11 cellular contexts compared by ENCODE assay signal in the genomic region with DNA sequence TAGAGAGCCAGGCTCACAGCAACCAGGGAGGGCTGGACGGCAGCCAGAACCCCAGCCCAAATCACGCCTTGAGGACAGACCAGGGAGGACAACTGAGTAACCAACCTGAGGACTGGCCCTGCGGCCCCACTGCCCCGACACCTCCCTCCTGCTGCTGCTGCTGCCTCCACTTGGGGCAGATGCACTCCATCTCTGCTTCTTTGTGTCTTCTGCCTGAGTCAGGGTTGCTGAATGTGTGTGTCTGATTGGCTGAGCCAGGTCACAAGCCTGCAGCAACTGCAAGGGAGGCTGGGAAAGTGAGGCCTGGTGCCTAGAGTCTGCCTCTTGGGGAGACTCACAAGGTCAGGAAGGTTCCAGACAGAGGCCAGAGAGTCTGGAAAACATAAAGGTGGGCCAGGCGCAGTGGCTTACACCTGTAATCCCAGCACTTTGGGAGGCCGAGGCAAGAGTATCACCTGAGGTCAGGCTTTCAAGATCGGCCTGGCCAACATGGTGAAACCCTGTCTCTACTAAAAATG.
DNase-seq lines count a peak whose midpoint lies in the region; ATAC-seq and TF ChIP-seq lines count a peak whose summit lies in the region.
"Had no signal": no experiment of that assay in that cellular context is flagged by ENCODE, and none has a peak within 500 bp of the region (broad histone marks: within the 10 kb centered on the region; RNA-seq: fewer than 3 reads in every experiment).

No MANE protein-coding gene starts in this region.

- TF ChIP-seq CTCF in Loucy (conservative IDR thresholded peaks at IDR 0.05; ENCODE audit: low read length), result peak; percentile 50

- peaks cover 31% of the 10 kb centered on the region for H3K4me1 ChIP-seq in Loucy (ENCODE audit: insufficient read depth, low read length, poor library complexity, severe bottlenecking)
- H3K4me1 ChIP-seq in naive thymus-derived CD4-positive, alpha-beta T cell (ENCODE audit: control insufficient read depth in 2 of 2, insufficient read depth in 2 of 2, low read length in 2 of 2), result peaks cover 34 to 65% of the 10 kb centered on the region in 2 donors
- peaks cover 37% of the 10 kb centered on the region for H3K4me1 ChIP-seq in effector memory CD4-positive, alpha-beta T cell (ENCODE audit: control insufficient read depth, insufficient read depth, low read length, poor library complexity, severe bottlenecking)

- CTCF ChIA-PET in naive thymus-derived CD4-positive, alpha-beta T cell (lab: Charles Lee), result interaction anchor here (0.8 to 1.6 kb wide), 3 partner anchors 10 to 16 kb away, joined by 3 read pairs; no protein-coding TSS in a partner anchor

- no peaks in the 10 kb centered on the region for H3K9me3 Mint-ChIP-seq in activated T-helper 17 cell treated with anti-CD3 and anti-CD28 coated beads, Interleukin-2, amount 50 U/mL, for 72 hours
- H3K9me3 Mint-ChIP-seq in naive thymus-derived CD4-positive, alpha-beta T cell, result peaks cover 0 to 5% (median 0%) of the 10 kb centered on the region in 11 donors

- no peaks in the 10 kb centered on the region for H3K79me2 ChIP-seq in Loucy (ENCODE audit: insufficient read depth, low read length)

- peaks cover 14% of the 10 kb centered on the region for H3K36me3 Mint-ChIP-seq in activated T-helper 17 cell treated with anti-CD3 and anti-CD28 coated beads, Interleukin-2, amount 50 U/mL, for 72 hours (ENCODE audit: low read depth)
- H3K36me3 Mint-ChIP-seq in naive thymus-derived CD4-positive, alpha-beta T cell, result peaks cover 0 to 26% (median 0%) of the 10 kb centered on the region in 5 donors

- H3K9ac ChIP-seq in Loucy (ENCODE audit: low read depth, low read length, poor library complexity, severe bottlenecking), result peak overlapping the region; percentile 65

- H3K27me3 ChIP-seq in Loucy (ENCODE audit: insufficient read depth, low read length, poor library complexity, severe bottlenecking), result no peaks in the 10 kb centered on the region
- no peaks in the 10 kb centered on the region for H3K27me3 ChIP-seq in naive thymus-derived CD4-positive, alpha-beta T cell (ENCODE audit: control insufficient read depth in 2 of 2, insufficient read depth in 2 of 2, low read length in 2 of 2)
- H3K27me3 ChIP-seq in effector memory CD4-positive, alpha-beta T cell (replicated peaks; ENCODE audit: control insufficient read depth, insufficient read depth, low read length, poor library complexity, severe bottlenecking), result no peaks in the 10 kb centered on the region

- H3K4me3 Mint-ChIP-seq in activated T-helper 17 cell treated with anti-CD3 and anti-CD28 coated beads, Interleukin-2, amount 50 U/mL, for 72 hours, result peak overlapping the region; percentile 83
- peak overlapping the region; percentile 67 to 89 (median 80) for H3K4me3 Mint-ChIP-seq in naive thymus-derived CD4-positive, alpha-beta T cell

- H3K27ac Mint-ChIP-seq in activated T-helper 17 cell treated with anti-CD3 and anti-CD28 coated beads, Interleukin-2, amount 50 U/mL, for 72 hours, result peak overlapping the region; percentile 75
- H3K27ac Mint-ChIP-seq in naive thymus-derived CD4-positive, alpha-beta T cell, result peak overlapping the region; percentile 79 to 100 (median 94)

- POLR2A ChIA-PET in naive thymus-derived CD4-positive, alpha-beta T cell (lab: Charles Lee), result interaction anchor here (1.2 to 43.2 kb wide), 4 partner anchors 3 to 78 kb away, joined by 4 to 1771 read pairs (median 1274); a partner anchor contains a TSS

- H3K4me1 Mint-ChIP-seq in activated T-helper 17 cell treated with anti-CD3 and anti-CD28 coated beads, Interleukin-2, amount 50 U/mL, for 72 hours, result peaks cover 26% of the 10 kb centered on the region
- H3K4me1 Mint-ChIP-seq in naive thymus-derived CD4-positive, alpha-beta T cell, result peaks cover 48 to 90% (median 67%) of the 10 kb centered on the region in 7 donors

- intact Hi-C loops in naive thymus-derived CD4-positive, alpha-beta T cell (cut with micrococcal nuclease), result no loop called here

- no peaks in the 10 kb centered on the region for H3K9me2 ChIP-seq in Loucy (replicated peaks; ENCODE audit: low read depth, low read length)

- peak overlapping the region; percentile 60 for H3K4me2 ChIP-seq in Loucy (ENCODE audit: low read depth, low read length, poor library complexity, severe bottlenecking)

- H3K27ac ChIP-seq in naive thymus-derived CD4-positive, alpha-beta T cell (ENCODE audit: low read depth, low read length), result peak overlapping the region; percentile 49
- no peak overlapping the region for H3K27ac ChIP-seq in effector memory CD4-positive, alpha-beta T cell (ENCODE audit: insufficient read depth, low read length, poor library complexity, severe bottlenecking)
- H3K27ac ChIP-seq in substantia nigra (ENCODE audit: low read depth, low read length, poor library complexity, severe bottlenecking), result no peak overlapping the region
- H3K27ac ChIP-seq: psoas muscle had no signal

- no peaks in the 10 kb centered on the region; the same call in 1 of the 2 replicates for H3F3A ChIP-seq in Loucy (ENCODE audit: low read depth)

- ATAC-seq in activated T-helper 17 cell treated with anti-CD3 and anti-CD28 coated beads, Interleukin-2, amount 50 U/mL, for 72 hours (replicated peaks), result peak; percentile 70
- ATAC-seq in naive thymus-derived CD4-positive, alpha-beta T cell, result peak; percentile 86

- no peaks in the 10 kb centered on the region for H3K9me3 ChIP-seq in Loucy (ENCODE audit: insufficient read depth, low read depth, low read length)
- no peaks in the 10 kb centered on the region for H3K9me3 ChIP-seq in naive thymus-derived CD4-positive, alpha-beta T cell (ENCODE audit: control insufficient read depth in 2 of 3, low read length in 3 of 3)
- H3K9me3 ChIP-seq in effector memory CD4-positive, alpha-beta T cell (ENCODE audit: control insufficient read depth, low read length), result no peaks in the 10 kb centered on the region
- H3K9me3 ChIP-seq: psoas muscle had no signal

- DNase-seq in GF-D8 (lab: John Stamatoyannopoulos, UW) (peak; percentile 14), hepatic stellate cell (ENCODE audit: low spot score) (no peak), substantia nigra (lab: John Stamatoyannopoulos, UW) (no peak), NCI-H774 (lab: John Stamatoyannopoulos, UW) (no peak)
- DNase-seq in naive thymus-derived CD4-positive, alpha-beta T cell, result peak in 3 of 9 donors; percentile 49 to 71 (median 57)
- no peak for DNase-seq in effector memory CD4-positive, alpha-beta T cell
- DNase-seq: activated effector memory CD4-positive, alpha-beta T cell treated with Interleukin-2 at 50 U/mL for 16 hours; NCI-H748 treated with DMSO at 0.1 percent for 48 hours had no signal

- 0 out of 2 replicates have a peak overlapping the region, but pooled peaks have one; percentile 24 for H2AFZ ChIP-seq in Loucy (ENCODE audit: low read length)

- no peaks in the 10 kb centered on the region for H3K27me3 Mint-ChIP-seq in activated T-helper 17 cell treated with anti-CD3 and anti-CD28 coated beads, Interleukin-2, amount 50 U/mL, for 72 hours
- no peaks in the 10 kb centered on the region for H3K27me3 Mint-ChIP-seq in naive thymus-derived CD4-positive, alpha-beta T cell

- H4K20me1 ChIP-seq in Loucy (ENCODE audit: insufficient read depth, low read length, poor library complexity, severe bottlenecking), result no peaks in the 10 kb centered on the region

- H3K4me3 ChIP-seq in Loucy (ENCODE audit: low read length, poor library complexity, severe bottlenecking), result peak overlapping the region; percentile 63
- H3K4me3 ChIP-seq in naive thymus-derived CD4-positive, alpha-beta T cell (ENCODE audit: low read length), result peak overlapping the region; percentile 27
- no peak overlapping the region for H3K4me3 ChIP-seq in effector memory CD4-positive, alpha-beta T cell (ENCODE audit: insufficient read depth, low read depth, low read length, poor library complexity, severe bottlenecking)
- H3K4me3 ChIP-seq: psoas muscle had no signal

- H3K36me3 ChIP-seq in Loucy (ENCODE audit: insufficient read depth, low read length), result no peaks in the 10 kb centered on the region
- no peaks in the 10 kb centered on the region for H3K36me3 ChIP-seq in naive thymus-derived CD4-positive, alpha-beta T cell (ENCODE audit: control insufficient read depth in 2 of 3, insufficient read depth in 3 of 3, low read length in 3 of 3)
- no peaks in the 10 kb centered on the region for H3K36me3 ChIP-seq in effector memory CD4-positive, alpha-beta T cell (ENCODE audit: control insufficient read depth, insufficient read depth, low read length)
